ENCODE assay signal across 8 cellular contexts in the genomic region with DNA sequence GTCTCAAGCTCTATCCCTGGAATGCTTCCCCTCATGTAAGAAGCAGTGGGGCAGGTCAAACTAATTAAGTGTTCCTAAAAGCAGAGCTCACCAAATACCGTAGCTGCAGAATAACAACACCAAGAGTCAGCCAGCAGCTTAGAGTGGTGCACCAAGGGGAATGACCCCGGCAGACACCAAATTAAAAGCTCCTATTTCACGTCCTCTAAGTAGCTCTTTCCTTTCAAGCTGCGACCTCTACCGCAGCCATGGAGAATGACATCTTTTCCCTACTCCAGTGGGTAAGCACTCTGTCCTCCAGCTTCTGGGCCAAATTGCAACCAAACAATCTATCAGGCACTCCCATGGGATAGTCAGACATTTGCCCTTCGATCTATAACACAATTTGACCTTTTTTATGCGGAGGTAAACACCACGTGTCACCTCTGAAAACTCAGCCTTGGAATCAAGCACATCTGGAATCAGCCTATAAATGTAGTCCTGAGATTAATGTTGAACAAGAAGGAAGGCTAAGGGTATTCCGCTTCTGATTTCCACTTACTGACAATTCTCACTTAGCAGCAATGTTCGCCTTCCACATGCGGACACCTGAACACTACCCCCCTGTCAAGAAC.
DNase-seq lines count a peak whose midpoint lies in the region; ATAC-seq and TF ChIP-seq lines count a peak whose summit lies in the region.

No MANE protein-coding gene starts in this region.

- no peak overlapping the region for H3K27ac ChIP-seq in WERI-Rb-1

- no peaks in the 10 kb centered on the region for H3K36me3 ChIP-seq in WERI-Rb-1

- TF ChIP-seq POLR2A in GM18505 (IDR thresholded peaks at IDR 0.05; ENCODE audit: borderline replicate concordance, extremely low read depth, insufficient read depth, insufficient read length), result no peak

- TF ChIP-seq CTCF in WERI-Rb-1 (IDR thresholded peaks at IDR 0.05; ENCODE audit: low read depth, low read length) (peak; percentile 79), retinal pigment epithelial cell (conservative IDR thresholded peaks at IDR 0.05; ENCODE audit: low read depth, low read length) (peak; percentile 91)

- DNase-seq in COLO668 (lab: John Stamatoyannopoulos, UW; ENCODE audit: unreplicated experiment), result peak; percentile 40
- peak; percentile 47 for DNase-seq in NCI-H146 (lab: John Stamatoyannopoulos, UW)
- DNase-seq in WERI-Rb-1, result peak; percentile 32
- no peak for DNase-seq in Right ventricle myocardium superior
- peak; percentile 83 for DNase-seq in retinal pigment epithelial cell (ENCODE audit: low read depth)

- H3K27me3 ChIP-seq in WERI-Rb-1 (ENCODE audit: insufficient read depth, low read depth, severe bottlenecking), result peaks cover 74% of the 10 kb centered on the region

- ATAC-seq in GM21367 (IDR thresholded peaks at IDR 0.05; ENCODE audit: unreplicated experiment) (peak; percentile 61), Right ventricle myocardium superior (ENCODE audit: poor library complexity) (peak; percentile 85), GM21737 (IDR thresholded peaks at IDR 0.05; ENCODE audit: unreplicated experiment) (no peak), GM18505 (IDR thresholded peaks at IDR 0.05; ENCODE audit: unreplicated experiment) (no peak)

- H3K4me3 ChIP-seq in WERI-Rb-1 (ENCODE audit: low read depth, low read length) (no peak overlapping the region), retinal pigment epithelial cell (ENCODE audit: low read length) (no peak overlapping the region)

- no peaks in the 10 kb centered on the region for H3K9me3 ChIP-seq in WERI-Rb-1 (ENCODE audit: severe bottlenecking)

- intact Hi-C loops in Right ventricle myocardium superior (cut with DNase I), result no loop called here

Comparison
In these comparisons a context has a peak if more than half of its experiments do, and no peak if none do; other contexts are left out.
1. ATAC-seq: peak in GM21367 (single experiment) and Right ventricle myocardium superior (single experiment); none in GM21737 (single experiment) and GM18505 (single experiment).